ENCODE assay signal across 29 cellular contexts in the genomic region with DNA sequence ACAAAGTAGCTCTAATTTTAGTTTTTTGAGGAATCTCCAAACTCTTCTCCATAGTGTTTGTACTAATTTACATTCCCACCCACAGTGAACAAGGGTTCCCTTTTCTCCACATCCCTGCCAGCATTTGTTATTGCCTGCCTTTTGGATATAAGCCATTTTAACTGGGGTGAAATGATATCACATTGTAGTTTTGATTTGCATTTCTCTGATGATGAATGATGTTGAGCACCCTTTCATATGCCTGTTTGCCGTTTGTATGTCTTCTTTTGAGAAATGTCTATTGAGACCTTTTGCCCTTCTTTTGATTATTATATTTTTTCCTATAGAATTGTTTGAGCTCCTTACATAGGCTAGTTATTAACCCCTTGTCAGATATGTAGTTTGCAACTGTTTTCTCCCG.
"Had no signal": no experiment of that assay in that cellular context is flagged by ENCODE, and none has a peak within 500 bp of the region (broad histone marks: within the 10 kb centered on the region; RNA-seq: fewer than 3 reads in every experiment).

No MANE protein-coding gene starts in this region.

- DNase-seq: activated B cell treated with CpG ODN at 0.5 μM for 24 hours; activated CD4-positive, alpha-beta T cell treated with anti-CD3 and anti-CD28 coated beads for 48 hours; activated CD4-positive, alpha-beta T cell treated with anti-CD3 and anti-CD28 coated beads, Interleukin-2, amount 50 U/mL, for 1 hour; activated CD4-positive, alpha-beta T cell treated with anti-CD3 and anti-CD28 coated beads, Interleukin-2, amount 50 U/mL, for 48 hours; activated CD8-positive, alpha-beta memory T cell treated with anti-CD3 and anti-CD28 coated beads for 24 hours; activated CD8-positive, alpha-beta T cell treated with anti-CD3 and anti-CD28 coated beads for 36 hours; activated effector memory CD4-positive, alpha-beta T cell treated with anti-CD3 and anti-CD28 coated beads, Interleukin-2, amount 50 U/mL, for 16 hours; activated naive CD4-positive, alpha-beta T cell treated with anti-CD3 and anti-CD28 coated beads for 36 hours; activated naive CD8-positive, alpha-beta T cell treated with anti-CD3 and anti-CD28 coated beads for 36 hours; activated naive CD8-positive, alpha-beta T cell treated with anti-CD3 and anti-CD28 coated beads, Interleukin-2, amount 50 U/mL, for 24 hours; activated T-cell treated with anti-CD3 and anti-CD28 coated beads, Interleukin-2, amount 50 U/mL, for 48 hours; adrenal gland; aorta; body of pancreas; colonic mucosa; effector memory CD4-positive, alpha-beta T cell; endodermal cell; foreskin keratinocyte; gastrocnemius medialis; T-helper 1 cell; T-helper 17 cell; T1000; WERI-Rb-1 had no signal

- H3K4me3 Mint-ChIP-seq: activated B cell treated with CpG ODN at 0.5 μM for 24 hours; activated CD8-positive, alpha-beta T cell treated with anti-CD3 and anti-CD28 coated beads for 36 hours; activated naive CD4-positive, alpha-beta T cell treated with anti-CD3 and anti-CD28 coated beads for 36 hours; activated naive CD4-positive, alpha-beta T cell treated with anti-CD3 and anti-CD28 coated beads, Interleukin-2, amount 50 U/mL, for 24 hours; activated naive CD8-positive, alpha-beta T cell treated with anti-CD3 and anti-CD28 coated beads for 36 hours; activated naive CD8-positive, alpha-beta T cell treated with anti-CD3 and anti-CD28 coated beads, Interleukin-2, amount 50 U/mL, for 24 hours; activated T-helper 1 cell treated with anti-CD3 and anti-CD28 coated beads, Interleukin-12 subunit alpha, Interleukin-12 subunit beta, Interleukin-2, Interleukin-4 antibody, amounts not matched to agents 30 ng/mL and 10 ng/mL and 1 ng/mL, durations not matched to agents 14 hours and 24 hours and 36 hours; central memory CD8-positive, alpha-beta T cell; endodermal cell; T-helper 17 cell; T-helper 2 cell treated with Interferon-gamma antibody and Interleukin-4, amounts not matched to agents 5 μg/mL and 100 μg/mL, for 36 hours had no signal

- H3K4me1 Mint-ChIP-seq: activated B cell treated with CpG ODN at 0.5 μM for 24 hours; activated naive CD4-positive, alpha-beta T cell treated with anti-CD3 and anti-CD28 coated beads, Interleukin-2, amount 50 U/mL, for 24 hours; activated naive CD8-positive, alpha-beta T cell treated with anti-CD3 and anti-CD28 coated beads for 36 hours; activated naive CD8-positive, alpha-beta T cell treated with anti-CD3 and anti-CD28 coated beads, Interleukin-2, amount 50 U/mL, for 24 hours; central memory CD8-positive, alpha-beta T cell; endodermal cell; T-helper 17 cell had no signal

- FAIRE-seq: bronchial epithelial cell had no signal

- H3K36me3 Mint-ChIP-seq: activated naive CD4-positive, alpha-beta T cell treated with anti-CD3 and anti-CD28 coated beads, Interleukin-2, amount 50 U/mL, for 24 hours; activated naive CD8-positive, alpha-beta T cell treated with anti-CD3 and anti-CD28 coated beads for 36 hours had no signal

- H3K27me3 Mint-ChIP-seq: activated CD8-positive, alpha-beta T cell treated with anti-CD3 and anti-CD28 coated beads for 36 hours; activated naive CD8-positive, alpha-beta T cell treated with anti-CD3 and anti-CD28 coated beads for 36 hours; activated naive CD8-positive, alpha-beta T cell treated with anti-CD3 and anti-CD28 coated beads, Interleukin-2, amount 50 U/mL, for 24 hours had no signal

- H3K27ac Mint-ChIP-seq: activated B cell treated with CpG ODN at 0.5 μM for 24 hours; activated CD8-positive, alpha-beta T cell treated with anti-CD3 and anti-CD28 coated beads for 36 hours; activated naive CD4-positive, alpha-beta T cell treated with anti-CD3 and anti-CD28 coated beads for 36 hours; activated naive CD4-positive, alpha-beta T cell treated with anti-CD3 and anti-CD28 coated beads, Interleukin-2, amount 50 U/mL, for 24 hours; activated naive CD8-positive, alpha-beta T cell treated with anti-CD3 and anti-CD28 coated beads for 36 hours; activated naive CD8-positive, alpha-beta T cell treated with anti-CD3 and anti-CD28 coated beads, Interleukin-2, amount 50 U/mL, for 24 hours; activated T-helper 1 cell treated with anti-CD3 and anti-CD28 coated beads, Interleukin-12 subunit alpha, Interleukin-12 subunit beta, Interleukin-2, Interleukin-4 antibody, amounts not matched to agents 30 ng/mL and 10 ng/mL and 1 ng/mL, durations not matched to agents 14 hours and 24 hours and 36 hours; activated T-helper 2 cell treated with anti-CD3 and anti-CD28 coated beads, Interferon-gamma antibody, Interleukin-2, Interleukin-4, amounts not matched to agents 10 μg/mL and 5 μg/mL and 100 μg/mL, durations not matched to agents 14 hours and 24 hours and 36 hours; endodermal cell; T-helper 17 cell; T-helper 2 cell treated with Interferon-gamma antibody and Interleukin-4, amounts not matched to agents 5 μg/mL and 100 μg/mL, for 36 hours had no signal

- H3K9me3 Mint-ChIP-seq: activated B cell treated with CpG ODN at 0.5 μM for 24 hours; activated CD8-positive, alpha-beta T cell treated with anti-CD3 and anti-CD28 coated beads for 36 hours; activated naive CD4-positive, alpha-beta T cell treated with anti-CD3 and anti-CD28 coated beads for 36 hours; activated naive CD4-positive, alpha-beta T cell treated with anti-CD3 and anti-CD28 coated beads, Interleukin-2, amount 50 U/mL, for 24 hours; activated naive CD8-positive, alpha-beta T cell treated with anti-CD3 and anti-CD28 coated beads for 36 hours; activated naive CD8-positive, alpha-beta T cell treated with anti-CD3 and anti-CD28 coated beads, Interleukin-2, amount 50 U/mL, for 24 hours; activated T-helper 1 cell treated with anti-CD3 and anti-CD28 coated beads, Interleukin-12 subunit alpha, Interleukin-12 subunit beta, Interleukin-2, Interleukin-4 antibody, amounts not matched to agents 30 ng/mL and 10 ng/mL and 1 ng/mL, durations not matched to agents 14 hours and 24 hours and 36 hours; activated T-helper 2 cell treated with anti-CD3 and anti-CD28 coated beads, Interferon-gamma antibody, Interleukin-2, Interleukin-4, amounts not matched to agents 10 μg/mL and 5 μg/mL and 100 μg/mL, durations not matched to agents 14 hours and 24 hours and 36 hours; central memory CD8-positive, alpha-beta T cell; endodermal cell; T-helper 2 cell treated with Interferon-gamma antibody and Interleukin-4, amounts not matched to agents 5 μg/mL and 100 μg/mL, for 36 hours had no signal
